In the genomic region with DNA sequence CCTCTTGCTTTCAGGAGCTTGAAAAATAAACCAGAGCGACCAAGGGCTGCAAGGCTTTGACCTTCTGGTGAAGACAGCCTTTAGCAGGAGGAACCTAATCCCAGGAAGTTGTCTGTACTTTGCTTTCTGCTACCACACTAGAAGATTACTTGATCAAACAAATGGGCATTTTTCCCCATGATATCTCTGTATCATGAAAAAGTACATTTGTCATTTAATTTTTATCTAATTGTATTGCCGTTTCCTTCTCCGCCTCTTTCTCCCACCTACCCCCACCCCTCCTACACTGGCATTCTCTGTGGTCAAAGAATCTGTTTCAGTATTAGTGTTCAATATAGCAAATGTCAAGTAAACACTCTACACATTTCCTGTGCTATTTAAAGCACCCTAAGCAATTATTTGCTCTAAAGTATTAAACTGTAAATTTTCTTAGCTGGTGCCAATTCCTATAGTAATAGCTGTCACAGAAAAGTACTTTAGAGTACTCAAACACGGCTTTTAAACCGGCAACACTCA, we compare ENCODE assay signal across 8 cellular contexts. TPM values are rescaled to one million over a fixed set of nuclear protein-coding genes. Genes with fewer than 3 reads are reported as not detected.
DNase-seq lines count a peak whose midpoint lies in the region; ATAC-seq and TF ChIP-seq lines count a peak whose summit lies in the region.

No MANE protein-coding gene starts in this region.

- H3K4me1 ChIP-seq in OCI-LY7 (ENCODE audit: insufficient read depth, low read length, poor library complexity, severe bottlenecking), result no peaks in the 10 kb centered on the region

- H3K27ac ChIP-seq in OCI-LY7 (ENCODE audit: low read depth, low read length, poor library complexity, severe bottlenecking), result no peak overlapping the region

- BruUV-seq in OCI-LY7 (replicated peaks; lab: Mats Ljungman, UMichigan), result no TSS peak

- POLR2A ChIA-PET in T-cell (lab: Charles Lee) (interaction anchor here (0.6 to 1.2 kb wide), 7 partner anchors 14 to 216 kb away, joined by 3 to 6 read pairs (median 3); partner anchors contain the start of gene ATXN1 (in 1 of the 2)), OCI-LY7 (lab: Charles Lee) (interaction anchor here (0.6 kb wide), 2 partner anchors 21 to 379 kb away, joined by 4 to 6 read pairs; no protein-coding TSS in a partner anchor)

- ATAC-seq in GM18907 (IDR thresholded peaks at IDR 0.05; ENCODE audit: unreplicated experiment) (peak; percentile 96), HG02763 (IDR thresholded peaks at IDR 0.05; ENCODE audit: unreplicated experiment) (peak; percentile 95), T-cell (replicated peaks in 1 of 4) (peak; percentile 52 to 73 (median 68))

- H3K36me3 Mint-ChIP-seq in T-cell, result peaks cover 22% of the 10 kb centered on the region
- peaks cover 6% of the 10 kb centered on the region for H3K36me3 Mint-ChIP-seq in nephron (ENCODE audit: low read depth)

- no peaks in the 10 kb centered on the region for H4K20me1 ChIP-seq in OCI-LY7 (ENCODE audit: insufficient read depth, low read length)

- in situ Hi-C loops in G401 (cut with HindIII; ENCODE audit: low sequenced_read_pairs), result no loop called here

- H3K4me3 Mint-ChIP-seq in T-cell (peak overlapping the region; percentile 22 to 61 (median 57)), nephron (no peak overlapping the region)

- DNase-seq in T-cell (peak in 8 of 34 experiments; percentile 9 to 30 (median 20)), posterior cingulate gyrus (no peak), occipital lobe (lab: John Stamatoyannopoulos, UW) (no peak), G401 (ENCODE audit: low spot score) (no peak), OCI-LY7 (ENCODE audit: low spot score) (no peak)

- H3K4me1 Mint-ChIP-seq in T-cell (peaks cover 28 to 60% (median 44%) of the 10 kb centered on the region in 3 donors), nephron (peaks cover 43% of the 10 kb centered on the region)

- H3K27ac Mint-ChIP-seq in T-cell, result peak overlapping the region; percentile 77
- peak overlapping the region; percentile 13 to 64 (median 55) for H3K27ac Mint-ChIP-seq in nephron

- no peaks in the 10 kb centered on the region for H3K9me3 ChIP-seq in OCI-LY7 (ENCODE audit: low read length)

- intact Hi-C loops in posterior cingulate gyrus (cut with DNase I) (no loop called here), OCI-LY7 (cut with micrococcal nuclease; ENCODE audit: unreplicated experiment) (no loop called here)

- H3K4me2 ChIP-seq in OCI-LY7 (ENCODE audit: low read length), result no peak overlapping the region

- no peaks in the 10 kb centered on the region for H3K27me3 Mint-ChIP-seq in T-cell
- no peaks in the 10 kb centered on the region for H3K27me3 Mint-ChIP-seq in nephron (ENCODE audit: low read depth)

- H3K79me2 ChIP-seq in OCI-LY7 (ENCODE audit: insufficient read depth, low read depth, low read length), result no peaks in the 10 kb centered on the region

- CTCF ChIA-PET in T-cell (lab: Charles Lee) (interaction anchor here (0.6 to 2.4 kb wide), 12 partner anchors 11 to 317 kb away, joined by 3 to 18 read pairs (median 5); partner anchors contain the start of gene ATXN1 (in 1 of the 2)), OCI-LY7 (lab: Charles Lee; ENCODE audit: unreplicated experiment) (no interaction called here)

- H3K9me3 Mint-ChIP-seq in T-cell (no peaks in the 10 kb centered on the region), nephron (no peaks in the 10 kb centered on the region)

- H3K9me2 ChIP-seq in OCI-LY7 (ENCODE audit: insufficient read depth, low read length), result no peaks in the 10 kb centered on the region

- TF ChIP-seq CTCF in nephron (IDR thresholded peaks at IDR 0.05; ENCODE audit: unreplicated experiment in 3 of 3), result no peak
- no peak for TF ChIP-seq CTCF in OCI-LY7 (conservative IDR thresholded peaks at IDR 0.05; ENCODE audit: low read length)

- H3K4me3 ChIP-seq in OCI-LY7 (ENCODE audit: low read depth, low read length, poor library complexity, severe bottlenecking), result no peak overlapping the region

- H3K36me3 ChIP-seq in OCI-LY7 (ENCODE audit: insufficient read depth, low read length), result no peaks in the 10 kb centered on the region

- H2AFZ ChIP-seq in OCI-LY7 (ENCODE audit: low read length), result no peak overlapping the region

RNA-seq across cellular contexts. Expression of gene ATXN1, which starts 29.7 kb away (rescaled TPM):
- 100 to 1,000 TPM in 1 of 5 donors, 10 to 100 TPM in 4; 65.1 to 101 (median 77.5) TPM for total RNA-seq in T-cell
- total RNA-seq in occipital lobe, result 102 TPM
- under 0.01 TPM in 2 replicates for total RNA-seq in G401 (2014; rRNA removed; shearing (Covaris generic))
- not detected in 2 replicates for total RNA-seq in OCI-LY7 (2014; rRNA removed; shearing (Covaris generic))
- total RNA-seq in OCI-LY7 (2022), result 0.09 TPM in 1 of 2 replicates, not detected in the other

Comparison
In these comparisons a context has a peak if more than half of its experiments do, and no peak if none do; other contexts are left out.
1. H3K4me3 Mint-ChIP-seq: peak in T-cell (3 of 3); none in nephron (0 of 3).
2. RNA of gene ATXN1, which starts 29.7 kb away (total RNA-seq): 102 TPM in occipital lobe (single experiment) and 65.1 to 101 TPM in T-cell; 0.09 TPM in OCI-LY7 and under 0.01 TPM in G401; every median in the first group is over 10 times any median in the second.
3. Peak in every context shown above with its lines, with median percentiles within 50 percentile points of each other: ATAC-seq.